13 cellular contexts compared by ENCODE assay signal in genomic region chr1:90919190-90919719, GRCh38.
DNase-seq lines count a peak whose midpoint lies in the region; ATAC-seq and TF ChIP-seq lines count a peak whose summit lies in the region.
"Had no signal": no experiment of that assay in that cellular context is flagged by ENCODE, and none has a peak within 500 bp of the region (broad histone marks: within the 10 kb centered on the region; RNA-seq: fewer than 3 reads in every experiment).

No MANE protein-coding gene starts in this region.

- peaks cover 11% of the 10 kb centered on the region for H3K36me3 Mint-ChIP-seq in activated naive CD8-positive, alpha-beta T cell
- peaks cover 36% of the 10 kb centered on the region for H3K36me3 Mint-ChIP-seq in activated naive CD8-positive, alpha-beta T cell treated with anti-CD3 and anti-CD28 coated beads for 36 hours

- H3K9me3 ChIP-seq in skeletal muscle tissue (ENCODE audit: control insufficient read depth in 3 of 3, low read length in 3 of 3), result no peaks in the 10 kb centered on the region
- H3K9me3 ChIP-seq: ovary had no signal

- no peak for DNase-seq in activated naive CD8-positive, alpha-beta T cell treated with anti-CD3 and anti-CD28 coated beads for 36 hours
- DNase-seq in mucosa of gallbladder (ENCODE audit: low spot score), result no peak
- no peak for DNase-seq in stimulated activated CD8-positive, alpha-beta memory T cell treated with anti-CD3 and anti-CD28 coated beads, Interleukin-4, amount 100 ng/mL, for 48 hours
- DNase-seq: cortex of kidney; NCI-H446; ovary; stimulated activated CD4-positive, alpha-beta T cell treated with anti-CD3 and anti-CD28 coated beads, Interleukin-1b, Interleukin-23, amount 100 ng/mL, for 48 hours had no signal

- peak overlapping the region; percentile 17 for H3K4me3 Mint-ChIP-seq in activated naive CD8-positive, alpha-beta T cell
- H3K4me3 Mint-ChIP-seq in activated naive CD8-positive, alpha-beta T cell treated with anti-CD3 and anti-CD28 coated beads for 36 hours, result no peak overlapping the region

- no peaks in the 10 kb centered on the region for H3K27me3 Mint-ChIP-seq in activated naive CD8-positive, alpha-beta T cell
- H3K27me3 Mint-ChIP-seq in activated naive CD8-positive, alpha-beta T cell treated with anti-CD3 and anti-CD28 coated beads for 36 hours, result no peaks in the 10 kb centered on the region
- H3K27me3 Mint-ChIP-seq: IgD-negative memory B cell had no signal

- no peak overlapping the region for H2AFZ ChIP-seq in KMS-11 (ENCODE audit: low read depth)

- H3K27ac ChIP-seq in KMS-11 (no peak overlapping the region), skeletal muscle tissue (ENCODE audit: low read depth, low read length) (peak overlapping the region; percentile 36)
- H3K27ac ChIP-seq: ovary had no signal

- H3K9ac ChIP-seq in KMS-11 (no peak overlapping the region), skeletal muscle tissue (ENCODE audit: low read depth in 1 of 3, low read length in 3 of 3) (no peak overlapping the region)

- peak; percentile 67 for ATAC-seq in GM21381 (IDR thresholded peaks at IDR 0.05; ENCODE audit: unreplicated experiment)
- no peak for ATAC-seq in HG03280 (IDR thresholded peaks at IDR 0.05; ENCODE audit: unreplicated experiment)

- H3K4me3 ChIP-seq in KMS-11 (IDR thresholded peaks at IDR 0.05; ENCODE audit: insufficient read depth, low read depth, low read length), result no peak overlapping the region
- H3K4me3 ChIP-seq in skeletal muscle tissue (ENCODE audit: low read length in 3 of 3), result no peak overlapping the region
- H3K4me3 ChIP-seq: ovary had no signal

- H4K20me1 ChIP-seq in KMS-11 (ENCODE audit: insufficient read depth), result 0 out of 2 replicates have a peak, but pooled peaks cover 16% of the 10 kb centered on the region

- peak overlapping the region; percentile 6 for H3K27ac Mint-ChIP-seq in activated naive CD8-positive, alpha-beta T cell
- H3K27ac Mint-ChIP-seq in activated naive CD8-positive, alpha-beta T cell treated with anti-CD3 and anti-CD28 coated beads for 36 hours, result no peak overlapping the region
- H3K27ac Mint-ChIP-seq: IgD-negative memory B cell had no signal

- peaks cover 35% of the 10 kb centered on the region for H3K79me2 ChIP-seq in KMS-11 (ENCODE audit: insufficient read depth, low read depth)

- H3K36me3 ChIP-seq in KMS-11 (ENCODE audit: insufficient read depth) (no peaks in the 10 kb centered on the region; the same call in 1 of the 2 replicates), skeletal muscle tissue (ENCODE audit: control insufficient read depth in 3 of 3, insufficient read depth in 3 of 3, low read length in 3 of 3) (peaks cover 0 to 7% (median 0%) of the 10 kb centered on the region in 3 donors)
- H3K36me3 ChIP-seq: ovary had no signal

- H3K27me3 ChIP-seq in KMS-11 (ENCODE audit: insufficient read depth, low read depth) (no peaks in the 10 kb centered on the region), skeletal muscle tissue (ENCODE audit: control insufficient read depth in 3 of 3, insufficient read depth in 3 of 3, low read length in 3 of 3) (no peaks in the 10 kb centered on the region)
- H3K27me3 ChIP-seq: ovary had no signal

- H3K4me1 Mint-ChIP-seq in activated naive CD8-positive, alpha-beta T cell (ENCODE audit: low read depth), result peaks cover 57% of the 10 kb centered on the region
- peaks cover 43% of the 10 kb centered on the region for H3K4me1 Mint-ChIP-seq in activated naive CD8-positive, alpha-beta T cell treated with anti-CD3 and anti-CD28 coated beads for 36 hours

- H3K4me2 ChIP-seq in KMS-11, result peak overlapping the region; percentile 40

- H3K9me3 Mint-ChIP-seq in activated naive CD8-positive, alpha-beta T cell (ENCODE audit: low read depth), result no peaks in the 10 kb centered on the region
- H3K9me3 Mint-ChIP-seq in activated naive CD8-positive, alpha-beta T cell treated with anti-CD3 and anti-CD28 coated beads for 36 hours, result no peaks in the 10 kb centered on the region

- peaks cover 51% of the 10 kb centered on the region for H3K4me1 ChIP-seq in KMS-11 (ENCODE audit: low read depth, poor library complexity, severe bottlenecking)
- peaks cover 8 to 17% (median 9%) of the 10 kb centered on the region in 3 donors for H3K4me1 ChIP-seq in skeletal muscle tissue (ENCODE audit: control insufficient read depth in 3 of 3, insufficient read depth in 3 of 3, low read length in 3 of 3)

- TF ChIP-seq CTCF in KMS-11 (conservative IDR thresholded peaks at IDR 0.05; ENCODE audit: low read depth, low read length), result no peak
